Comparison of ENCODE assay signal across 32 cellular contexts in genomic region chr2:67833632-67834031, GRCh38.
"Had no signal": no experiment of that assay in that cellular context is flagged by ENCODE, and none has a peak within 500 bp of the region (broad histone marks: within the 10 kb centered on the region; RNA-seq: fewer than 3 reads in every experiment).

No MANE protein-coding gene starts in this region.

- H3K9me3 Mint-ChIP-seq: activated B cell treated with CpG ODN at 0.5 μM for 24 hours; activated CD8-positive, alpha-beta T cell treated with anti-CD3 and anti-CD28 coated beads for 36 hours; activated naive CD4-positive, alpha-beta T cell treated with anti-CD3 and anti-CD28 coated beads for 36 hours; activated naive CD4-positive, alpha-beta T cell treated with anti-CD3 and anti-CD28 coated beads, Interleukin-2, amount 50 U/mL, for 24 hours; activated naive CD8-positive, alpha-beta T cell treated with anti-CD3 and anti-CD28 coated beads for 36 hours; activated naive CD8-positive, alpha-beta T cell treated with anti-CD3 and anti-CD28 coated beads, Interleukin-2, amount 50 U/mL, for 24 hours; activated T-cell treated with anti-CD3 and anti-CD28 coated beads, Interleukin-2, amount 50 U/mL, for 4 hours; activated T-helper 1 cell treated with anti-CD3 and anti-CD28 coated beads, Interleukin-12 subunit alpha, Interleukin-12 subunit beta, Interleukin-2, Interleukin-4 antibody, amounts not matched to agents 30 ng/mL and 10 ng/mL and 1 ng/mL, durations not matched to agents 14 hours and 24 hours and 36 hours; T-helper 2 cell treated with Interferon-gamma antibody and Interleukin-4, amounts not matched to agents 5 μg/mL and 100 μg/mL, for 36 hours had no signal

- ATAC-seq: activated CD4-positive, CD25-positive, alpha-beta regulatory T cell treated with anti-CD3 and anti-CD28 coated beads, Interleukin-2, amount 50 U/mL, for 24 hours; activated CD8-positive, alpha-beta T cell treated with anti-CD3 and anti-CD28 coated beads for 36 hours; activated naive CD8-positive, alpha-beta T cell treated with anti-CD3 and anti-CD28 coated beads, Interleukin-2, amount 50 U/mL, for 24 hours; activated T-cell treated with anti-CD3 and anti-CD28 coated beads, Interleukin-2, amount 50 U/mL, for 4 hours; body of pancreas; T-helper 17 cell had no signal

- H3K4me1 ChIP-seq: adrenal gland, breast epithelium, colonic mucosa had no signal

- H3K36me3 ChIP-seq: adrenal gland, breast epithelium, cardiac muscle cell, colonic mucosa, WERI-Rb-1 had no signal

- H3K27ac Mint-ChIP-seq: activated B cell treated with CpG ODN at 0.5 μM for 24 hours; activated CD8-positive, alpha-beta T cell treated with anti-CD3 and anti-CD28 coated beads for 36 hours; activated naive CD4-positive, alpha-beta T cell treated with anti-CD3 and anti-CD28 coated beads for 36 hours; activated naive CD4-positive, alpha-beta T cell treated with anti-CD3 and anti-CD28 coated beads, Interleukin-2, amount 50 U/mL, for 24 hours; activated naive CD8-positive, alpha-beta T cell treated with anti-CD3 and anti-CD28 coated beads for 36 hours; activated naive CD8-positive, alpha-beta T cell treated with anti-CD3 and anti-CD28 coated beads, Interleukin-2, amount 50 U/mL, for 24 hours; activated T-helper 1 cell treated with anti-CD3 and anti-CD28 coated beads, Interleukin-12 subunit alpha, Interleukin-12 subunit beta, Interleukin-2, Interleukin-4 antibody, amounts not matched to agents 30 ng/mL and 10 ng/mL and 1 ng/mL, durations not matched to agents 14 hours and 24 hours and 36 hours; activated T-helper 2 cell treated with anti-CD3 and anti-CD28 coated beads, Interferon-gamma antibody, Interleukin-2, Interleukin-4, amounts not matched to agents 10 μg/mL and 5 μg/mL and 100 μg/mL, durations not matched to agents 14 hours and 24 hours and 36 hours; T-helper 17 cell; T-helper 2 cell treated with Interferon-gamma antibody and Interleukin-4, amounts not matched to agents 5 μg/mL and 100 μg/mL, for 36 hours had no signal

- H3K36me3 Mint-ChIP-seq: activated naive CD4-positive, alpha-beta T cell treated with anti-CD3 and anti-CD28 coated beads, Interleukin-2, amount 50 U/mL, for 24 hours; activated naive CD8-positive, alpha-beta T cell treated with anti-CD3 and anti-CD28 coated beads for 36 hours had no signal

- DNase-seq: activated B cell treated with CpG ODN at 0.5 μM for 24 hours; activated CD4-positive, alpha-beta T cell treated with anti-CD3 and anti-CD28 coated beads for 48 hours; activated CD4-positive, alpha-beta T cell treated with anti-CD3 and anti-CD28 coated beads, Interleukin-2, amount 50 U/mL, for 1 hour; activated CD4-positive, alpha-beta T cell treated with anti-CD3 and anti-CD28 coated beads, Interleukin-2, amount 50 U/mL, for 48 hours; activated CD8-positive, alpha-beta memory T cell treated with anti-CD3 and anti-CD28 coated beads for 24 hours; activated CD8-positive, alpha-beta T cell treated with anti-CD3 and anti-CD28 coated beads for 36 hours; activated effector memory CD4-positive, alpha-beta T cell treated with anti-CD3 and anti-CD28 coated beads, Interleukin-2, amount 50 U/mL, for 16 hours; activated naive CD4-positive, alpha-beta T cell treated with anti-CD3 and anti-CD28 coated beads for 36 hours; activated naive CD8-positive, alpha-beta T cell treated with anti-CD3 and anti-CD28 coated beads for 36 hours; activated naive CD8-positive, alpha-beta T cell treated with anti-CD3 and anti-CD28 coated beads, Interleukin-2, amount 50 U/mL, for 24 hours; activated T-cell treated with anti-CD3 and anti-CD28 coated beads, Interleukin-2, amount 50 U/mL, for 4 hours; adrenal gland; amygdala; aorta; body of pancreas; central memory CD4-positive, alpha-beta T cell; cerebellar nuclear complex; colonic mucosa; effector CD8-positive, alpha-beta T cell; foreskin fibroblast; T-helper 1 cell; T-helper 17 cell; T1000; WERI-Rb-1 had no signal

- H3K27me3 Mint-ChIP-seq: activated B cell treated with CpG ODN at 0.5 μM for 24 hours; activated CD8-positive, alpha-beta T cell treated with anti-CD3 and anti-CD28 coated beads for 36 hours; activated naive CD4-positive, alpha-beta T cell treated with anti-CD3 and anti-CD28 coated beads, Interleukin-2, amount 50 U/mL, for 24 hours; activated naive CD8-positive, alpha-beta T cell treated with anti-CD3 and anti-CD28 coated beads, Interleukin-2, amount 50 U/mL, for 24 hours had no signal

- H3K4me3 Mint-ChIP-seq: activated B cell treated with CpG ODN at 0.5 μM for 24 hours; activated CD8-positive, alpha-beta T cell treated with anti-CD3 and anti-CD28 coated beads for 36 hours; activated naive CD4-positive, alpha-beta T cell treated with anti-CD3 and anti-CD28 coated beads for 36 hours; activated naive CD4-positive, alpha-beta T cell treated with anti-CD3 and anti-CD28 coated beads, Interleukin-2, amount 50 U/mL, for 24 hours; activated naive CD8-positive, alpha-beta T cell treated with anti-CD3 and anti-CD28 coated beads for 36 hours; activated naive CD8-positive, alpha-beta T cell treated with anti-CD3 and anti-CD28 coated beads, Interleukin-2, amount 50 U/mL, for 24 hours; activated T-cell treated with anti-CD3 and anti-CD28 coated beads, Interleukin-2, amount 50 U/mL, for 4 hours; activated T-helper 1 cell treated with anti-CD3 and anti-CD28 coated beads, Interleukin-12 subunit alpha, Interleukin-12 subunit beta, Interleukin-2, Interleukin-4 antibody, amounts not matched to agents 30 ng/mL and 10 ng/mL and 1 ng/mL, durations not matched to agents 14 hours and 24 hours and 36 hours; T-helper 17 cell; T-helper 2 cell treated with Interferon-gamma antibody and Interleukin-4, amounts not matched to agents 5 μg/mL and 100 μg/mL, for 36 hours had no signal

- H3K4me1 Mint-ChIP-seq: activated B cell treated with CpG ODN at 0.5 μM for 24 hours; activated naive CD4-positive, alpha-beta T cell treated with anti-CD3 and anti-CD28 coated beads, Interleukin-2, amount 50 U/mL, for 24 hours; activated naive CD8-positive, alpha-beta T cell treated with anti-CD3 and anti-CD28 coated beads for 36 hours; activated naive CD8-positive, alpha-beta T cell treated with anti-CD3 and anti-CD28 coated beads, Interleukin-2, amount 50 U/mL, for 24 hours; T-helper 17 cell had no signal

- H3K27me3 ChIP-seq: adrenal gland, body of pancreas, breast epithelium, cardiac muscle cell, colonic mucosa had no signal

- H3K9me3 ChIP-seq: adrenal gland, body of pancreas, breast epithelium, colonic mucosa had no signal

- H3K27ac ChIP-seq: adrenal gland, body of pancreas, breast epithelium, cardiac muscle cell, colonic mucosa, epithelial cell of prostate, WERI-Rb-1 had no signal

- H3K4me3 ChIP-seq: adrenal gland, body of pancreas, breast epithelium, cardiac muscle cell, colonic mucosa had no signal
